ENCODE assay signal across 28 cellular contexts in genomic region chr5:37899037-37899436, GRCh38. TPM values are rescaled to one million over a fixed set of nuclear protein-coding genes. Genes with fewer than 3 reads are reported as not detected.
"Had no signal": no experiment of that assay in that cellular context is flagged by ENCODE, and none has a peak within 500 bp of the region (broad histone marks: within the 10 kb centered on the region; RNA-seq: fewer than 3 reads in every experiment).

No MANE protein-coding gene starts in this region.

- DNase-seq: activated B cell treated with CpG ODN at 0.5 μM for 24 hours; activated CD4-positive, alpha-beta memory T cell treated with anti-CD3 and anti-CD28 coated beads, Interleukin-2, amount 10 ng/mL, durations not matched to agents 7 days and 5 days; activated CD4-positive, alpha-beta T cell treated with anti-CD3 and anti-CD28 coated beads for 4 hours; activated CD4-positive, alpha-beta T cell treated with anti-CD3 and anti-CD28 coated beads, Interleukin-2, amount 10 ng/mL, durations not matched to agents 24 days and 14 days; activated CD4-positive, alpha-beta T cell treated with anti-CD3 and anti-CD28 coated beads, Interleukin-2, amount 50 U/mL, for 48 hours; activated CD4-positive, CD25-positive, alpha-beta regulatory T cell treated with anti-CD3 and anti-CD28 coated beads, Interleukin-2, amount 50 U/mL, for 72 hours; activated CD8-positive, alpha-beta memory T cell treated with anti-CD3 and anti-CD28 coated beads for 24 hours; activated CD8-positive, alpha-beta memory T cell treated with anti-CD3 and anti-CD28 coated beads, Interleukin-2, amount 10 ng/mL, durations not matched to agents 7 days and 5 days; activated CD8-positive, alpha-beta memory T cell treated with anti-CD3 and anti-CD28 coated beads, Interleukin-2, amount 50 U/mL, for 48 hours; activated CD8-positive, alpha-beta T cell treated with anti-CD3 and anti-CD28 coated beads, Interleukin-2, amount 10 ng/mL, durations not matched to agents 7 days and 5 days; activated effector memory CD4-positive, alpha-beta T cell treated with Interleukin-2 at 50 U/mL for 16 hours; activated gamma-delta T cell; activated naive CD4-positive, alpha-beta T cell treated with anti-CD3 and anti-CD28 coated beads, Interleukin-2, amount 10 ng/mL, durations not matched to agents 7 days and 5 days; activated naive CD4-positive, alpha-beta T cell treated with Interleukin-2 at 50 U/mL for 16 hours; activated naive CD8-positive, alpha-beta T cell treated with anti-CD3 and anti-CD28 coated beads, Interleukin-2, amount 10 ng/mL, durations not matched to agents 7 days and 5 days; activated naive CD8-positive, alpha-beta T cell treated with anti-CD3 and anti-CD28 coated beads, Interleukin-2, amount 50 U/mL, for 24 hours; activated T-cell treated with anti-CD3 and anti-CD28 coated beads, Interleukin-2, amount 50 U/mL, for 24 hours; activated T-cell treated with anti-CD3 and anti-CD28 coated beads, Interleukin-2, amount 50 U/mL, for 48 hours; amygdala; anterior cingulate cortex; caudate nucleus; cerebellar nuclear complex; T-helper 2 cell; T-helper 9 cell had no signal

- ATAC-seq: activated CD8-positive, alpha-beta memory T cell treated with anti-CD3 and anti-CD28 coated beads, Interleukin-2, amount 10 ng/mL, durations not matched to agents 7 days and 5 days; activated CD8-positive, alpha-beta T cell treated with anti-CD3 and anti-CD28 coated beads, Interleukin-2, amount 10 ng/mL, durations not matched to agents 7 days and 5 days; activated naive CD8-positive, alpha-beta T cell treated with anti-CD3 and anti-CD28 coated beads, Interleukin-2, amount 50 U/mL, for 24 hours had no signal

- H3K27ac ChIP-seq: ascending aorta, cardiac muscle cell, VCaP had no signal

- H3K4me1 ChIP-seq: ascending aorta had no signal

- H3K9me3 ChIP-seq: ascending aorta had no signal

- H3K27me3 ChIP-seq: ascending aorta, cardiac muscle cell had no signal

- H3K4me3 ChIP-seq: ascending aorta, cardiac muscle cell had no signal

- H3K36me3 ChIP-seq: ascending aorta, cardiac muscle cell had no signal

RNA-seq across cellular contexts. Expression of gene GDNF, which starts 59.2 kb away (rescaled TPM):
- total RNA-seq: activated B cell treated with CpG ODN at 0.5 μM for 24 hours; activated CD4-positive, alpha-beta memory T cell treated with anti-CD3 and anti-CD28 coated beads, Interleukin-2, amount 10 ng/mL, durations not matched to agents 7 days and 5 days; activated CD8-positive, alpha-beta memory T cell treated with anti-CD3 and anti-CD28 coated beads, Interleukin-2, amount 10 ng/mL, durations not matched to agents 7 days and 5 days; activated CD8-positive, alpha-beta T cell treated with anti-CD3 and anti-CD28 coated beads, Interleukin-2, amount 10 ng/mL, durations not matched to agents 7 days and 5 days; activated naive CD8-positive, alpha-beta T cell treated with anti-CD3 and anti-CD28 coated beads, Interleukin-2, amount 10 ng/mL, durations not matched to agents 7 days and 5 days; activated T-helper 2 cell treated with anti-CD3 and anti-CD28 coated beads, Interferon-gamma antibody, Interleukin-2, Interleukin-4, amounts not matched to agents 10 μg/mL and 5 μg/mL and 100 μg/mL, durations not matched to agents 14 hours and 24 hours and 36 hours; ascending aorta; cardiac muscle cell had no signal
